Comparison of ENCODE assay signal across 8 cellular contexts in the genomic region with DNA sequence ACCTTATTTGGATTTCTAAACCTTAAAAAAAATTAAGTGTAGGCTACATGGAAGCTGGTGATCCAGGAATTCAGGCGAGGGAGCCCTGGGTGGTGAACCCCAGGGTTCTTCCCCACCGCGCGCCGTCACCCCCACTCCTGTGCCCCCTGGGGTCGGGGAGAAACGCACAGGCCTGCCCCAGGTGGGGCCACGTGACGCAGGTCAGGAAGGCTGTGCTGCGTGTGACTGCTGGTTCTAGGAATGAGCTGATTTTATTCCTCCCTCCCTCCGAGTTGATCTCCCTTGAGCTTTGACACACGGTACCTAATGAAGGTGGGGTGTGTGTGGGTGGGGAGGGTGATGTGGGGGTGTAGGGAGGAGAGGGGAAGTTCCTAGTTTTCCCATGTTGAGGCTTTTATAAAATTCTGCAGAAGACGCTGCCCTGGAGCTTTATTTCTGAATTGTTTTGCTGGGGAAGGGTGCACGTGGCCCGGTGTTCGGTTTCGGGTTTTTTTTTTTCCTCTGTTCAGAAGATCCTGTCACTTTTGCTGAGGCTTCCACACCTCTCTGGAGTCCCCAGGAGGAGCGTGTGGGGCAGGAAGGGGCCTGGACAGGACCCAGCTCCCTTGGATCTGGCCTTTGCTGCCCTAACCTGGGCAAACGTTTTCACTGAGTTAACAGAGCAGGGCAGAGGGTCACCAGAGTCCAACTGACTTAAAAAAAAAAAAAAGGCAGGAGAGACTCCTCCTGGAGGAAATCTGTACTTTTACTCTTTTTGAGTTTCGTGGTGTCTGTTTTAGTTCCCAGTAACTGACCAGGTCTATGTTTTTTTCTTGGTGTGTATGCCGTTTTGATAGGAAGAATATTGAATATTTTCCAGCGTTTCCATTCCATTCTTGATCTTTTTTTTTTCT. TPM values are rescaled to one million over a fixed set of nuclear protein-coding genes. Genes with fewer than 3 reads are reported as not detected.
A peak's percentile ranks its signal among the peaks of the same experiment; 100 is the strongest.
DNase-seq lines count a peak whose midpoint lies in the region; ATAC-seq and TF ChIP-seq lines count a peak whose summit lies in the region.

No MANE protein-coding gene starts in this region.

- in situ Hi-C loops in astrocyte of the spinal cord (cut with HindIII; ENCODE audit: low sequenced_read_pairs) = no loop called here

- H3K27ac ChIP-seq in Peyer's patch = peak overlapping the region; percentile 87 to 96 (median 92)

- ATAC-seq in GM21723 (IDR thresholded peaks at IDR 0.05; ENCODE audit: unreplicated experiment) (peak; percentile 17), HG02870 (IDR thresholded peaks at IDR 0.05; ENCODE audit: unreplicated experiment) (no peak)

- TF ChIP-seq POLR2A in Peyer's patch (IDR thresholded peaks at IDR 0.05) = peak; percentile 32 to 50

- H3K9me3 ChIP-seq in BE2C (no peaks in the 10 kb centered on the region), Peyer's patch (no peaks in the 10 kb centered on the region)

- no peaks in the 10 kb centered on the region for H3K36me3 ChIP-seq in BE2C
- H3K36me3 ChIP-seq in Peyer's patch = no peaks in the 10 kb centered on the region

- TF ChIP-seq CTCF in BE2C (IDR thresholded peaks at IDR 0.05; ENCODE audit: low read depth, low read length) (peak; percentile 29), Peyer's patch (IDR thresholded peaks at IDR 0.05) (peak in 4 of 6 experiments; percentile 2 to 34 (median 23)), astrocyte of the spinal cord (IDR thresholded peaks at IDR 0.05; ENCODE audit: low read depth, low read length) (no peak)

- H3K4me1 ChIP-seq in BE2C (peaks cover 15% of the 10 kb centered on the region), Peyer's patch (peaks cover 0 to 58% (median 8%) of the 10 kb centered on the region in 4 donors)

- DNase-seq in BE2C (no peak), Peyer's patch (peak; percentile 69 to 79 (median 75)), astrocyte of the spinal cord (ENCODE audit: low read depth, low spot score) (no peak), kidney glomerular epithelial cell (lab: John Stamatoyannopoulos, UW) (peak; percentile 22), NCI-H446 (lab: John Stamatoyannopoulos, UW) (no peak)
- peak; percentile 63 for DNase-seq in stimulated activated CD8-positive, alpha-beta memory T cell treated with anti-CD3 and anti-CD28 coated beads, Interleukin-4, amount 100 ng/mL, for 48 hours

- H3K27me3 ChIP-seq in BE2C = no peaks in the 10 kb centered on the region
- no peaks in the 10 kb centered on the region for H3K27me3 ChIP-seq in Peyer's patch

- H3K4me3 ChIP-seq in BE2C (ENCODE audit: low read depth, low read length) (peak overlapping the region; percentile 77), Peyer's patch (peak overlapping the region; percentile 50 to 91 (median 76)), astrocyte of the spinal cord (ENCODE audit: low read depth, low read length) (peak overlapping the region; percentile 73)

RNA-seq across cellular contexts. Expression of a gene that starts 55.8 kb away (rescaled TPM):
- polyA plus RNA-seq in BE2C (2012; ENCODE audit: insufficient read depth, insufficient read length, low read depth) = 134 TPM
- total RNA-seq in Peyer's patch = 100 to 1,000 TPM in 3 of 4 donors, 10 to 100 TPM in 1; 79.7 to 196 (median 143) TPM

Comparison
In these comparisons a context has a peak if more than half of its experiments do, and no peak if none do; other contexts are left out.
1. DNase-seq: peak in Peyer's patch (3 of 3), kidney glomerular epithelial cell (single experiment) and stimulated activated CD8-positive, alpha-beta memory T cell treated with anti-CD3 and anti-CD28 coated beads, Interleukin-4, amount 100 ng/mL, for 48 hours (single experiment); none in BE2C (single experiment), astrocyte of the spinal cord (single experiment) and NCI-H446 (0 of 2).
2. Peak in every context shown above with its lines, with median percentiles within 50 percentile points of each other: H3K4me3 ChIP-seq.